9 cellular contexts compared by ENCODE assay signal in the genomic region with DNA sequence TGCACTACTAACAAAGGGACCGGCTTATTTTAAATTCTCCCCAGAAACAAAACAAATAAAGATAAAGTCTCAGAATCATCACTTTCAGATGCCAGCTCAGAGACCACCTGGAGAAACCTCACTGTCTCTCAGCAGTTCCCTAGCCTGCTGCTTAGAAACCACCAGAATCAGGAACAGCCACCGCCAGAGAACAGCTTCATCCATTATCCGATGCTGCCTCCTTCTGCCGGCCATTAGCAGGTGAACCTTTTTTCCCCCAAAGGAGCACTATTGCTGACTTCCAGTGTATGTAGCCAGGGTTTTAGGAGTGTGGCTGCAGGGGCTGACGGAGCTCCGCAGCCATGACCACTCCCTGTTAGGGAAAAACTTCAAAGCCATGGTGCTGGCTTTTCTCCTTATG.
DNase-seq lines count a peak whose midpoint lies in the region; ATAC-seq, FAIRE-seq and TF ChIP-seq lines count a peak whose summit lies in the region.
"Had no signal": no experiment of that assay in that cellular context is flagged by ENCODE, and none has a peak within 500 bp of the region (broad histone marks: within the 10 kb centered on the region; RNA-seq: fewer than 3 reads in every experiment).

No MANE protein-coding gene starts in this region.

- no peak overlapping the region for H3K14ac ChIP-seq in IMR-90 (replicated peaks; ENCODE audit: low read depth, low read length)

- H3K56ac ChIP-seq in IMR-90 (ENCODE audit: extremely low read depth, insufficient read depth, low read length): no peak overlapping the region

- peak; percentile 98 for ATAC-seq in IMR-90 (ENCODE audit: low read depth)
- ATAC-seq in HG02610 (IDR thresholded peaks at IDR 0.05; ENCODE audit: unreplicated experiment): no peak

- H4K5ac ChIP-seq in IMR-90 (ENCODE audit: low read depth, low read length): no peak overlapping the region

- no peak overlapping the region for H2AK9ac ChIP-seq in IMR-90 (replicated peaks; ENCODE audit: low read depth, low read length, poor library complexity)

- H3K36me3 Mint-ChIP-seq in CD14-positive monocyte: no peaks in the 10 kb centered on the region

- H3K23ac ChIP-seq in IMR-90 (ENCODE audit: low read depth, low read length): no peak overlapping the region

- peaks cover 1 to 3% (median 2%) of the 10 kb centered on the region in 3 donors for H3K27me3 Mint-ChIP-seq in CD14-positive monocyte (ENCODE audit: low read depth in 3 of 3)

- CTCF ChIA-PET in IMR-90 (lab: Yijun Ruan, JAX): interaction anchor here (0.6 to 2.6 kb wide), 6 partner anchors 8 to 373 kb away, joined by 3 to 7 read pairs (median 4); no protein-coding TSS in a partner anchor

- no peak overlapping the region for H4K8ac ChIP-seq in IMR-90 (ENCODE audit: low read depth in 2 of 2, low read length in 2 of 2)

- no peak overlapping the region for H2BK5ac ChIP-seq in IMR-90 (ENCODE audit: low read depth, low read length, poor library complexity, severe bottlenecking)

- peak; percentile 17 for FAIRE-seq in islet of Langerhans (lab: Jason Lieb, UNC)
- FAIRE-seq: colon had no signal

- H2BK120ac ChIP-seq in IMR-90 (ENCODE audit: low read depth, low read length): no peak overlapping the region

- H4K91ac ChIP-seq in IMR-90 (ENCODE audit: insufficient read depth, low read depth, low read length): no peak overlapping the region

- H2BK15ac ChIP-seq in IMR-90 (ENCODE audit: low read depth, low read length): no peak overlapping the region

- no peak overlapping the region for H3K4me3 Mint-ChIP-seq in CD14-positive monocyte

- no peaks in the 10 kb centered on the region for H3K79me1 ChIP-seq in IMR-90 (ENCODE audit: low read depth in 1 of 2, low read length in 2 of 2)

- H3K36me3 ChIP-seq in IMR-90 (ENCODE audit: control insufficient read depth, insufficient read depth, low read length): no peaks in the 10 kb centered on the region
- no peaks in the 10 kb centered on the region for H3K36me3 ChIP-seq in transverse colon

- DNase-seq in Ammon's horn (ENCODE audit: low spot score) (peak; percentile 79), IMR-90 (peak; percentile 60), brain pericyte (ENCODE audit: low read depth, low spot score) (peak; percentile 34), transverse colon (peak; percentile 34), CD1c-positive myeloid dendritic cell (ENCODE audit: extremely low spot score) (no peak), CD14-positive monocyte (ENCODE audit: low spot score) (no peak)

- dilution Hi-C loops in IMR-90 (cut with HindIII; ENCODE audit: low sequenced_read_pairs, unreplicated experiment): no loop called here

- no peak overlapping the region for H2AFZ ChIP-seq in IMR-90 (replicated peaks; ENCODE audit: low read length, poor library complexity)

- H3K27ac ChIP-seq in IMR-90 (ENCODE audit: insufficient read depth, low read length) (no peak overlapping the region), transverse colon (no peak overlapping the region)

- peak; percentile 98 for TF ChIP-seq RAD21 in IMR-90 (IDR thresholded peaks at IDR 0.05; ENCODE audit: low read length)

- no CpG with 5 or more reads among the region's 6 CpGs for WGBS in IMR-90 (ENCODE audit: extremely low coverage in 2 of 2, insufficient read length in 1 of 2), 2 experiments
- 40 to 71% methylated on average over 1 to 6 of the region's 6 CpGs for WGBS in transverse colon (ENCODE audit: low coverage in 1 of 2), 2 donors

- no peak overlapping the region for H2BK20ac ChIP-seq in IMR-90 (ENCODE audit: low read depth, low read length)

- H3K27ac Mint-ChIP-seq in CD14-positive monocyte: no peak overlapping the region

- H3K4me1 Mint-ChIP-seq in CD14-positive monocyte: no peaks in the 10 kb centered on the region

- H3K9ac ChIP-seq in IMR-90 (ENCODE audit: low read depth, low read length): no peak overlapping the region

- no peaks in the 10 kb centered on the region for H3K9me1 ChIP-seq in IMR-90 (ENCODE audit: insufficient read depth, low read length)

- no peak overlapping the region for H3K4ac ChIP-seq in IMR-90 (ENCODE audit: low read depth, low read length)

- no peaks in the 10 kb centered on the region for H3K9me3 ChIP-seq in IMR-90 (ENCODE audit: control insufficient read depth, insufficient read depth, low read length)
- no peaks in the 10 kb centered on the region for H3K9me3 ChIP-seq in transverse colon

- BruUV-seq in IMR-90 (replicated peaks; lab: Mats Ljungman, UMichigan): no TSS peak

- peaks cover 0 to 5% (median 2%) of the 10 kb centered on the region in 7 donors for H3K9me3 Mint-ChIP-seq in CD14-positive monocyte

- 0 out of 2 replicates have a peak, but pooled peaks have one; percentile 24 for TF ChIP-seq POLR2A in IMR-90 (IDR thresholded peaks at IDR 0.05; ENCODE audit: low read depth, low read length)
- no peak for TF ChIP-seq POLR2A in transverse colon (IDR thresholded peaks at IDR 0.05)

- intact Hi-C loops in IMR-90 (cut with micrococcal nuclease) (loop anchor here (1.0 to 5.0 kb wide), 2 partner anchors 372 to 767 kb away; a partner anchor contains a TSS), transverse colon (cut with DNase I; ENCODE audit: low total_unique reads) (no loop called here), CD14-positive monocyte (cut with micrococcal nuclease) (no loop called here)

- H3K27me3 ChIP-seq in IMR-90 (ENCODE audit: control insufficient read depth, insufficient read depth, low read length) (no peaks in the 10 kb centered on the region), transverse colon (no peaks in the 10 kb centered on the region)

- POLR2A ChIA-PET in IMR-90 (lab: Charles Lee; ENCODE audit: unreplicated experiment): interaction anchor here (0.6 kb wide), 1 partner anchor 10 kb away, joined by 3 read pairs; no protein-coding TSS in a partner anchor

- TF ChIP-seq EP300 in transverse colon (IDR thresholded peaks at IDR 0.05; ENCODE audit: low read depth): no peak

- H3K4me1 ChIP-seq in IMR-90 (ENCODE audit: control insufficient read depth, insufficient read depth, low read length) (no peaks in the 10 kb centered on the region), transverse colon (no peaks in the 10 kb centered on the region)

- in situ Hi-C loops in IMR-90 (cut with MboI; ENCODE audit: low sequenced_read_pairs) (no loop called here), transverse colon (cut with MboI; ENCODE audit: low pct_ligation_motif_present in 1 of 4, low pct_unique_long_range_greater_than_20kb in 1 of 4, low sequenced_read_pairs in 3 of 4) (no loop called here)

- H3K4me3 ChIP-seq in IMR-90 (ENCODE audit: insufficient read depth, low read depth, low read length): no peak overlapping the region
- no peak overlapping the region for H3K4me3 ChIP-seq in transverse colon

- peak; percentile 86 for TF ChIP-seq CTCF in IMR-90 (conservative IDR thresholded peaks at IDR 0.05; ENCODE audit: low read depth, low read length)
- TF ChIP-seq CTCF in transverse colon (IDR thresholded peaks at IDR 0.05): peak; percentile 33 to 57 (median 53)
- no peak for TF ChIP-seq CTCF in CD14-positive monocyte (IDR thresholded peaks at IDR 0.05)

- no peak overlapping the region for H2AK5ac ChIP-seq in IMR-90 (ENCODE audit: low read depth, low read length)

- H3K4me2 ChIP-seq in IMR-90 (ENCODE audit: low read depth, low read length): no peak overlapping the region

- no peak overlapping the region for H3K18ac ChIP-seq in IMR-90 (ENCODE audit: low read depth, low read length)

- H4K20me1 ChIP-seq in IMR-90 (ENCODE audit: insufficient read depth, low read length): no peaks in the 10 kb centered on the region

TF ChIP-seq in IMR-90, 13 proteins besides CTCF, POLR2A, EP300 and RAD21:
- TF ChIP-seq CHD1 (IDR thresholded peaks at IDR 0.05; ENCODE audit: low read depth, low read length) (no peak), SMC3 (IDR thresholded peaks at IDR 0.05; ENCODE audit: low read depth, low read length) (peak; percentile 94), BHLHE40 (IDR thresholded peaks at IDR 0.05; ENCODE audit: low read depth, low read length) (no peak)
- TF ChIP-seq, protein P1, sequence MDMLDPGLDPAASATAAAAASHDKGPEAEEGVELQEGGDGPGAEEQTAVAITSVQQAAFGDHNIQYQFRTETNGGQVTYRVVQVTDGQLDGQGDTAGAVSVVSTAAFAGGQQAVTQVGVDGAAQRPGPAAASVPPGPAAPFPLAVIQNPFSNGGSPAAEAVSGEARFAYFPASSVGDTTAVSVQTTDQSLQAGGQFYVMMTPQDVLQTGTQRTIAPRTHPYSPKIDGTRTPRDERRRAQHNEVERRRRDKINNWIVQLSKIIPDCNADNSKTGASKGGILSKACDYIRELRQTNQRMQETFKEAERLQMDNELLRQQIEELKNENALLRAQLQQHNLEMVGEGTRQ (IDR thresholded peaks at IDR 0.05; ENCODE audit: low read depth, low read length): no peak
- TF ChIP-seq, protein P2, sequence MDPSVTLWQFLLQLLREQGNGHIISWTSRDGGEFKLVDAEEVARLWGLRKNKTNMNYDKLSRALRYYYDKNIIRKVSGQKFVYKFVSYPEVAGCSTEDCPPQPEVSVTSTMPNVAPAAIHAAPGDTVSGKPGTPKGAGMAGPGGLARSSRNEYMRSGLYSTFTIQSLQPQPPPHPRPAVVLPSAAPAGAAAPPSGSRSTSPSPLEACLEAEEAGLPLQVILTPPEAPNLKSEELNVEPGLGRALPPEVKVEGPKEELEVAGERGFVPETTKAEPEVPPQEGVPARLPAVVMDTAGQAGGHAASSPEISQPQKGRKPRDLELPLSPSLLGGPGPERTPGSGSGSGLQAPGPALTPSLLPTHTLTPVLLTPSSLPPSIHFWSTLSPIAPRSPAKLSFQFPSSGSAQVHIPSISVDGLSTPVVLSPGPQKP (IDR thresholded peaks at IDR 0.05; ENCODE audit: borderline replicate concordance, low read depth, low read length): no peak
TF ChIP-seq in IMR-90: peak in this region for 1.

Comparison
In these comparisons a context has a peak if more than half of its experiments do, and no peak if none do; other contexts are left out.
1. DNase-seq: peak in Ammon's horn (single experiment), IMR-90 (single experiment), brain pericyte (single experiment) and transverse colon (single experiment); none in CD1c-positive myeloid dendritic cell (single experiment) and CD14-positive monocyte (single experiment).